ENCODE assay signal across 9 cellular contexts in the genomic region with DNA sequence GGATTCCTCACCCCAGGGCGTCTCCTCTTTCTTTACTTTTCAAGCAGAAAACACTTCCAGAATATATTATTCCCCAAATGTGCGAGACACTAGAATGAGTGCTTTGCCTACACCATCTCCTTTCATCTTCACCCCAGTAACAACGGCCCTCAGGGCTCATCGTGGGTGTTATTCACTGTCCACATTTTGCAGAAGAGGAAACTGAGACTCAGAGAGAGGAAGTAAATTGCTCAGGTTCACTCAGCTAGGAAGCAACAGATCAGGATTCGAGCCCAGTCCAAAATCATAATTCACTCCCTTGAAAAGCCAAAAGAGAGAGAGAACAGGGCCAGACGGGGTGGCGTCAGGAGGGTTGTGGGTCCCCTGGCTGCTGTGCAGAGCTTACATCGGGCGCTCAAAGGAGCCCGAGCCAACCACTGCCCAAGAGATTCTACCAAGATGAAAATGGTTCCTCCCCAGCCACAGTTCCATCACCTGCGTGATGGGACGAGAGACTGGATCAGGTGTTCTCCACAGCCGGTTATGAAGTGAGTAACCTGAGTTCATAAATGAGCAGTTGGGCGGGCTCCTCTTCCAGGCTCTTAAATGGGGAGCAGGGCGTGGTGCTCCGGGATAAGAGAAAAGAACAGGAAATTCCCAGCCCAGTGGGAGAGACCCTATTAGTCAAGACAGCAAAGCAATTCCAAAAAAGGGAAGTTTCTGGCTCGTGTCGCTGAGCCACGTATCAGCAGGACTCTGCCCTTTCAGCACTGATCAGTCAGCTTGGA. TPM values are rescaled to one million over a fixed set of nuclear protein-coding genes. Genes with fewer than 3 reads are reported as not detected.
DNase-seq lines count a peak whose midpoint lies in the region; ATAC-seq and TF ChIP-seq lines count a peak whose summit lies in the region.
"Had no signal": no experiment of that assay in that cellular context is flagged by ENCODE, and none has a peak within 500 bp of the region (broad histone marks: within the 10 kb centered on the region; RNA-seq: fewer than 3 reads in every experiment).

No MANE protein-coding gene starts in this region.

- H3K27me3 ChIP-seq in SJSA1 (replicated peaks) = no peaks in the 10 kb centered on the region
- H3K27me3 ChIP-seq: ovary had no signal

- peak overlapping the region; percentile 20 for H3K4me3 ChIP-seq in SJSA1
- no peak overlapping the region for H3K4me3 ChIP-seq in skin epidermis
- H3K4me3 ChIP-seq: ovary had no signal

- TF ChIP-seq POLR2A in erythroblast (IDR thresholded peaks at IDR 0.05; ENCODE audit: low read length) = no peak

- ATAC-seq in HG02610 (IDR thresholded peaks at IDR 0.05; ENCODE audit: unreplicated experiment) (peak; percentile 63), left cardiac atrium (peak; percentile 46 to 77), GM21515 (IDR thresholded peaks at IDR 0.05; ENCODE audit: unreplicated experiment) (no peak), HG03565 (IDR thresholded peaks at IDR 0.05; ENCODE audit: unreplicated experiment) (no peak), HG03039 (IDR thresholded peaks at IDR 0.05; ENCODE audit: unreplicated experiment) (no peak)

- H3K4me1 ChIP-seq in SJSA1 (replicated peaks) = peaks cover 45% of the 10 kb centered on the region

- DNase-seq in SJSA1 (ENCODE audit: low read depth in 1 of 2, low spot score in 2 of 2) = peak; percentile 62
- peak; percentile 62 for DNase-seq in left cardiac atrium
- DNase-seq in erythroblast (lab: John Stamatoyannopoulos, UW) = no peak

- peak overlapping the region; percentile 85 for H3K27ac ChIP-seq in SJSA1
- peak overlapping the region in 19 of 21 experiments; percentile 37 to 81 (median 63) for H3K27ac ChIP-seq in skin epidermis
- H3K27ac ChIP-seq: ovary had no signal

- no peaks in the 10 kb centered on the region for H3K36me3 ChIP-seq in SJSA1
- H3K36me3 ChIP-seq: ovary had no signal

- intact Hi-C loops in left cardiac atrium (cut with DNase I) = no loop called here

- no peaks in the 10 kb centered on the region for H3K9me3 ChIP-seq in SJSA1 (replicated peaks)
- H3K9me3 ChIP-seq: ovary had no signal

RNA-seq across cellular contexts. Expression of a gene that starts 48.6 kb away (rescaled TPM):
- 130 and 207 TPM in 2 replicates for total RNA-seq in SJSA1 (2014; rRNA removed; shearing (Covaris generic))
- 10 to 100 TPM; 28.0 to 94.4 TPM for total RNA-seq in left cardiac atrium

Comparison
In these comparisons a context has a peak if more than half of its experiments do, and no peak if none do; other contexts are left out.
1. ATAC-seq: peak in HG02610 (single experiment) and left cardiac atrium (2 of 2); none in GM21515 (single experiment), HG03565 (single experiment) and HG03039 (single experiment).
2. DNase-seq: peak in SJSA1 (2 of 2) and left cardiac atrium (single experiment); none in erythroblast (0 of 2).